Comparison of ENCODE assay signal across 25 cellular contexts in genomic region chr12:124665516-124665915, GRCh38.
DNase-seq lines count a peak whose midpoint lies in the region; ATAC-seq, FAIRE-seq and TF ChIP-seq lines count a peak whose summit lies in the region.
"Had no signal": no experiment of that assay in that cellular context is flagged by ENCODE, and none has a peak within 500 bp of the region (broad histone marks: within the 10 kb centered on the region; RNA-seq: fewer than 3 reads in every experiment).

No MANE protein-coding gene starts in this region.

- TF ChIP-seq RAD21 in H1 (IDR thresholded peaks at IDR 0.05 in 1 of 2, conservative IDR thresholded peaks at IDR 0.05 in 1 of 2; ENCODE audit: low read depth in 2 of 2, low read length in 2 of 2) = no peak

- H3K14ac ChIP-seq in H1 (ENCODE audit: insufficient read length) = no peak overlapping the region

- H3K9me3 Mint-ChIP-seq in neural progenitor cell = peaks cover 23% of the 10 kb centered on the region
- H3K9me3 Mint-ChIP-seq in activated CD4-positive, alpha-beta T cell treated with anti-CD3 and anti-CD28 coated beads, Interleukin-2, amount 10 ng/mL, durations not matched to agents 24 days and 14 days = peaks cover 8% of the 10 kb centered on the region

- ATAC-seq in right cardiac atrium = no peak
- ATAC-seq in GM21526 (IDR thresholded peaks at IDR 0.05; ENCODE audit: low FRiP score, unreplicated experiment) = no peak
- ATAC-seq: body of pancreas; naive thymus-derived CD4-positive, alpha-beta T cell; pancreas; stimulated activated memory B cell treated with anti-CD40 and anti-IgM and Interleukin-4, amounts not matched to agents 10 μg/mL and 1 μg/mL and 100 μg/mL, for 72 hours had no signal

- H3K4me1 Mint-ChIP-seq in neural progenitor cell = peaks cover 30% of the 10 kb centered on the region
- H3K4me1 Mint-ChIP-seq in activated CD4-positive, alpha-beta T cell treated with anti-CD3 and anti-CD28 coated beads, Interleukin-2, amount 10 ng/mL, durations not matched to agents 24 days and 14 days = no peaks in the 10 kb centered on the region
- H3K4me1 Mint-ChIP-seq: activated naive CD4-positive, alpha-beta T cell treated with anti-CD3 and anti-CD28 coated beads, Interleukin-2, amount 50 U/mL, for 24 hours; stimulated activated memory B cell treated with anti-CD40 and anti-IgM and Interleukin-4, amounts not matched to agents 10 μg/mL and 1 μg/mL and 100 μg/mL, for 72 hours had no signal

- H3K56ac ChIP-seq in H1 (replicated peaks; ENCODE audit: insufficient read length, low read depth, low read length) = no peak overlapping the region

- H2BK12ac ChIP-seq in H1 (ENCODE audit: low read depth, low read length) = no peak overlapping the region; the same call in 1 of the 2 replicates

- H3K27ac Mint-ChIP-seq in neural progenitor cell = peak overlapping the region; percentile 18
- no peak overlapping the region for H3K27ac Mint-ChIP-seq in activated CD4-positive, alpha-beta T cell treated with anti-CD3 and anti-CD28 coated beads, Interleukin-2, amount 10 ng/mL, durations not matched to agents 24 days and 14 days
- H3K27ac Mint-ChIP-seq: activated naive CD4-positive, alpha-beta T cell treated with anti-CD3 and anti-CD28 coated beads, Interleukin-2, amount 50 U/mL, for 24 hours; memory B cell; naive thymus-derived CD4-positive, alpha-beta T cell; stimulated activated memory B cell treated with anti-CD40 and anti-IgM and Interleukin-4, amounts not matched to agents 10 μg/mL and 1 μg/mL and 100 μg/mL, for 72 hours had no signal

- CTCF ChIA-PET in H1 (lab: Charles Lee; ENCODE audit: partially characterized antibody) = interaction anchor here (1.1 to 1.6 kb wide), 2 partner anchors 27 to 98 kb away, joined by 3 to 4 read pairs; partner anchors contain the start of gene NCOR2

- no peak overlapping the region for H3K27ac ChIP-seq in right cardiac atrium (ENCODE audit: low read length)
- H3K27ac ChIP-seq in H1 (ENCODE audit: low read depth, low read length) = no peak overlapping the region
- no peak overlapping the region for H3K27ac ChIP-seq in neural progenitor cell
- H3K27ac ChIP-seq in prostate gland = no peak overlapping the region
- H3K27ac ChIP-seq: 22Rv1, body of pancreas, hepatocyte, pancreas, thyroid gland had no signal

- peak overlapping the region; percentile 5 for H3K4me3 Mint-ChIP-seq in neural progenitor cell
- H3K4me3 Mint-ChIP-seq in activated CD4-positive, alpha-beta T cell treated with anti-CD3 and anti-CD28 coated beads, Interleukin-2, amount 10 ng/mL, durations not matched to agents 24 days and 14 days = no peak overlapping the region
- H3K4me3 Mint-ChIP-seq: activated naive CD4-positive, alpha-beta T cell treated with anti-CD3 and anti-CD28 coated beads, Interleukin-2, amount 50 U/mL, for 24 hours; memory B cell; naive thymus-derived CD4-positive, alpha-beta T cell; stimulated activated memory B cell treated with anti-CD40 and anti-IgM and Interleukin-4, amounts not matched to agents 10 μg/mL and 1 μg/mL and 100 μg/mL, for 72 hours had no signal

- no peaks in the 10 kb centered on the region for H3K36me3 ChIP-seq in H1 (ENCODE audit: control insufficient read depth in 2 of 4, insufficient read depth in 4 of 4, low read length in 3 of 4)
- no peaks in the 10 kb centered on the region for H3K36me3 ChIP-seq in neural progenitor cell
- no peaks in the 10 kb centered on the region for H3K36me3 ChIP-seq in prostate gland
- H3K36me3 ChIP-seq: pancreas, thyroid gland had no signal

- no peak for TF ChIP-seq POLR2A in H1 (IDR thresholded peaks at IDR 0.05; ENCODE audit: control extremely low read depth in 1 of 2, low read depth in 2 of 2, low read length in 2 of 2)
- TF ChIP-seq POLR2A in prostate gland (IDR thresholded peaks at IDR 0.05) = no peak

- H2BK20ac ChIP-seq in H1 (ENCODE audit: low read length) = 0 out of 2 replicates have a peak overlapping the region, but pooled peaks have one; percentile 34

- DNase-seq in right cardiac atrium (peak in 2 of 3 donors; percentile 25 to 29), cardiac septum (ENCODE audit: low spot score) (no peak), H1 (ENCODE audit: low read depth in 1 of 2, low spot score in 2 of 2) (no peak), neural progenitor cell (ENCODE audit: low spot score) (no peak), NOMO-1 (lab: John Stamatoyannopoulos, UW; ENCODE audit: unreplicated experiment in 2 of 2) (no peak), prostate gland (ENCODE audit: low spot score) (no peak)
- DNase-seq in activated CD4-positive, alpha-beta T cell treated with anti-CD3 and anti-CD28 coated beads, Interleukin-2, amount 10 ng/mL, durations not matched to agents 24 days and 14 days = no peak
- DNase-seq: body of pancreas; cortex of kidney; MM.1S; naive thymus-derived CD4-positive, alpha-beta T cell; NCI-H1436; NCI-H69; pancreas; Right ventricle myocardium superior; thyroid gland had no signal

- no peaks in the 10 kb centered on the region for H3K23me2 ChIP-seq in H1 (ENCODE audit: low read depth, low read length)

- H3K79me1 ChIP-seq in H1 (ENCODE audit: low read depth, low read length) = no peaks in the 10 kb centered on the region

- H3K27me3 ChIP-seq in right cardiac atrium (ENCODE audit: control insufficient read depth, insufficient read depth) = no peaks in the 10 kb centered on the region
- H3K27me3 ChIP-seq in H1 (replicated peaks in 1 of 4; ENCODE audit: control insufficient read depth in 3 of 4, extremely low read depth in 1 of 4, insufficient read depth in 3 of 4, low read length in 3 of 4) = no peaks in the 10 kb centered on the region; a peak in 1 of 7 replicates
- H3K27me3 ChIP-seq in neural progenitor cell = no peaks in the 10 kb centered on the region
- H3K27me3 ChIP-seq in prostate gland (replicated peaks; ENCODE audit: insufficient read depth) = no peaks in the 10 kb centered on the region
- H3K27me3 ChIP-seq: body of pancreas, hepatocyte, pancreas, thyroid gland had no signal

- H3K9me3 ChIP-seq in right cardiac atrium (ENCODE audit: control insufficient read depth, low read length) (no peaks in the 10 kb centered on the region), H1 (ENCODE audit: insufficient read depth in 2 of 2, low read depth in 1 of 2, low read length in 1 of 2) (peaks cover 0 to 3% of the 10 kb centered on the region in 2 experiments; a peak in 1 of 4 replicates), neural progenitor cell (ENCODE audit: low read depth) (no peaks in the 10 kb centered on the region), prostate gland (no peaks in the 10 kb centered on the region)
- H3K9me3 ChIP-seq: body of pancreas, pancreas, thyroid gland had no signal

- H4K91ac ChIP-seq in H1 (replicated peaks; ENCODE audit: insufficient read length, low read length) = no peak overlapping the region

- peak overlapping the region; percentile 25; the same call in 1 of the 2 replicates for H4K8ac ChIP-seq in H1 (ENCODE audit: extremely low read depth, insufficient read depth, low read length)

- no peak for TF ChIP-seq CTCF in H1 (IDR thresholded peaks at IDR 0.05; ENCODE audit: control extremely low read depth in 1 of 3, insufficient read depth in 1 of 3, low read depth in 1 of 3, low read length in 3 of 3)
- TF ChIP-seq CTCF in neural progenitor cell (IDR thresholded peaks at IDR 0.05) = no peak
- no peak for TF ChIP-seq CTCF in prostate gland (IDR thresholded peaks at IDR 0.05)

- peaks cover 7% of the 10 kb centered on the region for H3K27me3 Mint-ChIP-seq in neural progenitor cell (ENCODE audit: insufficient read depth, low read depth)
- no peaks in the 10 kb centered on the region for H3K27me3 Mint-ChIP-seq in activated CD4-positive, alpha-beta T cell treated with anti-CD3 and anti-CD28 coated beads, Interleukin-2, amount 10 ng/mL, durations not matched to agents 24 days and 14 days
- H3K27me3 Mint-ChIP-seq: activated naive CD4-positive, alpha-beta T cell treated with anti-CD3 and anti-CD28 coated beads, Interleukin-2, amount 50 U/mL, for 24 hours had no signal

- no peak for TF ChIP-seq EP300 in H1 (IDR thresholded peaks at IDR 0.05; ENCODE audit: borderline replicate concordance in 1 of 2, low read depth in 2 of 2, low read length in 2 of 2)

- H3K23ac ChIP-seq in H1 (ENCODE audit: insufficient read length) = no peak overlapping the region

- 93% methylated on average over 2 of the region's 2 CpGs for WGBS in right cardiac atrium
- WGBS in H1 (ENCODE audit: extremely low coverage in 1 of 2, insufficient coverage in 1 of 2, insufficient read length in 1 of 2, insufficient replicate concordance in 2 of 2, low coverage in 1 of 2, low lambda C conversion rate in 2 of 2, missing lambda C conversion rate in 1 of 2), 2 experiments = 89% methylated on average over 2 of the region's 2 CpGs; no CpG with 5 or more reads in 1 of the 2 experiments
- WGBS in prostate gland = 100% methylated on average over 2 of the region's 2 CpGs

- no peak overlapping the region for H2BK5ac ChIP-seq in H1 (ENCODE audit: low read depth, low read length)

- no peak overlapping the region for H2AK5ac ChIP-seq in H1 (ENCODE audit: low read depth, low read length)

- POLR2A ChIA-PET in H1 (lab: Charles Lee; ENCODE audit: partially characterized antibody) = no interaction called here

- H3K4me2 ChIP-seq in H1 (ENCODE audit: insufficient read depth in 1 of 2, low read depth in 2 of 2, low read length in 2 of 2) = no peak overlapping the region
- H3K4me2 ChIP-seq in neural progenitor cell = no peak overlapping the region
- H3K4me2 ChIP-seq: hepatocyte had no signal

- H2BK120ac ChIP-seq in H1 (replicated peaks; ENCODE audit: low read depth, low read length) = no peak overlapping the region

- H3K18ac ChIP-seq in H1 (ENCODE audit: extremely low read depth, low read length) = no peak overlapping the region

- intact Hi-C loops in right cardiac atrium (cut with DNase I) (loop anchor here in 1 of 4 donors (10.0 kb wide), 1 partner anchor 91 kb away; no protein-coding TSS in a partner anchor), cardiac septum (cut with DNase I) (no loop called here), prostate gland (cut with DNase I) (no loop called here)
- intact Hi-C loops in activated CD4-positive, alpha-beta T cell treated with anti-CD3 and anti-CD28 coated beads, Interleukin-2, amount 10 ng/mL, durations not matched to agents 24 days and 14 days (cut with micrococcal nuclease) = no loop called here

- H3F3A ChIP-seq in neural progenitor cell (ENCODE audit: low read depth) = peaks cover 14% of the 10 kb centered on the region

- no peak overlapping the region for H3K9ac ChIP-seq in H1 (replicated peaks in 1 of 4; ENCODE audit: extremely low read depth in 1 of 4, low read depth in 3 of 4, low read length in 3 of 4)
- H3K9ac ChIP-seq in neural progenitor cell = no peak overlapping the region

- no peak overlapping the region for H2BK15ac ChIP-seq in H1 (ENCODE audit: low read length)

- H2AFZ ChIP-seq in H1 (ENCODE audit: low read length) (no peak overlapping the region), neural progenitor cell (replicated peaks) (no peak overlapping the region)
- H2AFZ ChIP-seq: hepatocyte had no signal

- H3K4me1 ChIP-seq in right cardiac atrium (ENCODE audit: control insufficient read depth, insufficient read depth, low read length) (peaks cover 14% of the 10 kb centered on the region), H1 (replicated peaks in 1 of 4; ENCODE audit: control insufficient read depth in 3 of 4, insufficient read depth in 4 of 4, low read length in 3 of 4) (no peaks in the 10 kb centered on the region), neural progenitor cell (peaks cover 20% of the 10 kb centered on the region), prostate gland (replicated peaks) (peaks cover 7% of the 10 kb centered on the region)
- H3K4me1 ChIP-seq: thyroid gland had no signal

- FAIRE-seq in H1 (lab: Jason Lieb, UNC) = no peak
- FAIRE-seq: endometrium, islet of Langerhans, pancreas, TTC549 had no signal

- H3K4me3 ChIP-seq in right cardiac atrium (ENCODE audit: low read length) (no peak overlapping the region), H1 (ENCODE audit: extremely low read depth in 1 of 4, insufficient read depth in 2 of 4, low read depth in 3 of 4, low read length in 4 of 4) (no peak overlapping the region), neural progenitor cell (no peak overlapping the region), prostate gland (no peak overlapping the region)
- H3K4me3 ChIP-seq: body of pancreas, hepatocyte, pancreas, thyroid gland had no signal

- H4K5ac ChIP-seq in H1 (ENCODE audit: insufficient read length, low read depth, low read length) = no peak overlapping the region

- no peaks in the 10 kb centered on the region for H3K36me3 Mint-ChIP-seq in neural progenitor cell
- no peaks in the 10 kb centered on the region for H3K36me3 Mint-ChIP-seq in activated CD4-positive, alpha-beta T cell treated with anti-CD3 and anti-CD28 coated beads, Interleukin-2, amount 10 ng/mL, durations not matched to agents 24 days and 14 days (ENCODE audit: low read depth)
- H3K36me3 Mint-ChIP-seq: activated naive CD4-positive, alpha-beta T cell treated with anti-CD3 and anti-CD28 coated beads, Interleukin-2, amount 50 U/mL, for 24 hours; stimulated activated memory B cell treated with anti-CD40 and anti-IgM and Interleukin-4, amounts not matched to agents 10 μg/mL and 1 μg/mL and 100 μg/mL, for 72 hours had no signal

- H3K79me2 ChIP-seq in H1 (ENCODE audit: control insufficient read depth in 1 of 2, insufficient read depth in 2 of 2, low read length in 2 of 2) (no peaks in the 10 kb centered on the region), neural progenitor cell (ENCODE audit: low read depth) (no peaks in the 10 kb centered on the region)
- H3K79me2 ChIP-seq: hepatocyte had no signal

- H4K20me1 ChIP-seq in H1 (replicated peaks in 1 of 2; ENCODE audit: control insufficient read depth in 1 of 2, insufficient read depth in 2 of 2, low read length in 2 of 2) (no peaks in the 10 kb centered on the region), neural progenitor cell (ENCODE audit: low read depth) (no peaks in the 10 kb centered on the region)

- H3K4ac ChIP-seq in H1 (replicated peaks; ENCODE audit: insufficient read length, low read depth, low read length) = no peak overlapping the region

Comparison
In these comparisons a context has a peak if more than half of its experiments do, and no peak if none do; other contexts are left out.
1. DNase-seq: peak in right cardiac atrium (2 of 3); none in cardiac septum (single experiment), H1 (0 of 2), neural progenitor cell (single experiment), activated CD4-positive, alpha-beta T cell treated with anti-CD3 and anti-CD28 coated beads, Interleukin-2, amount 10 ng/mL, durations not matched to agents 24 days and 14 days (single experiment), NOMO-1 (0 of 2) and prostate gland (single experiment).